ENCODE assay signal across 1 cellular context in genomic region chr1:15173863-15174614, GRCh38.
TF ChIP-seq lines count a peak whose summit lies in the region.

No MANE protein-coding gene starts in this region.

TF ChIP-seq in HepG2, 621 proteins besides CTCF, POLR2A, EP300 and RAD21 (continued from another document):
- TF ChIP-seq SKIL (CRISPR knock-in tag; IDR thresholded peaks at IDR 0.05; ENCODE audit: borderline replicate concordance): peak; percentile 48; the same call in 1 of the 2 replicates
- TF ChIP-seq ZNF281 (CRISPR knock-in tag; IDR thresholded peaks at IDR 0.05; ENCODE audit: borderline replicate concordance): no peak; the same call in 1 of the 2 replicates
- TF ChIP-seq ARID4A (CRISPR knock-in tag; IDR thresholded peaks at IDR 0.05; ENCODE audit: borderline replicate concordance): peak; percentile 59; the same call in 1 of the 2 replicates
- TF ChIP-seq FOSL2 (CRISPR knock-in tag; IDR thresholded peaks at IDR 0.05): peak; percentile 36; the same call in 1 of the 2 replicates
- TF ChIP-seq NR2F2 (IDR thresholded peaks at IDR 0.05; ENCODE audit: borderline replicate concordance, low read depth): peak; percentile 55; the same call in 1 of the 2 replicates
- no peak for TF ChIP-seq ZUFSP (CRISPR knock-in tag; IDR thresholded peaks at IDR 0.05; ENCODE audit: borderline replicate concordance)
- TF ChIP-seq PRDM15 (CRISPR knock-in tag; IDR thresholded peaks at IDR 0.05): 0 out of 2 replicates have a peak, but pooled peaks have one; percentile 44
- TF ChIP-seq CEBPG (CRISPR knock-in tag; IDR thresholded peaks at IDR 0.05): peak; percentile 38; the same call in 1 of the 2 replicates
- TF ChIP-seq RARA (CRISPR knock-in tag; IDR thresholded peaks at IDR 0.05): peak; percentile 66
- TF ChIP-seq THRA (CRISPR knock-in tag; IDR thresholded peaks at IDR 0.05; ENCODE audit: borderline replicate concordance): peak; percentile 78; the same call in 1 of the 2 replicates
- TF ChIP-seq TFAP4 (IDR thresholded peaks at IDR 0.05; ENCODE audit: borderline replicate concordance, low read depth): peak; percentile 66; the same call in 1 of the 2 replicates
- peak; percentile 74 for TF ChIP-seq ISL2 (CRISPR knock-in tag; IDR thresholded peaks at IDR 0.05)
- TF ChIP-seq PITX1 (CRISPR knock-in tag; IDR thresholded peaks at IDR 0.05): peak; percentile 58; the same call in 1 of the 2 replicates
- peak; percentile 41; the same call in 1 of the 2 replicates for TF ChIP-seq HDAC1 (CRISPR knock-in tag; IDR thresholded peaks at IDR 0.05)
- 0 out of 2 replicates have a peak, but pooled peaks have one; percentile 56 for TF ChIP-seq ZMYM3 (CRISPR knock-in tag; IDR thresholded peaks at IDR 0.05)
- no peak for TF ChIP-seq NFKB2 (CRISPR knock-in tag; IDR thresholded peaks at IDR 0.05; ENCODE audit: borderline replicate concordance)
